In the genomic region with DNA sequence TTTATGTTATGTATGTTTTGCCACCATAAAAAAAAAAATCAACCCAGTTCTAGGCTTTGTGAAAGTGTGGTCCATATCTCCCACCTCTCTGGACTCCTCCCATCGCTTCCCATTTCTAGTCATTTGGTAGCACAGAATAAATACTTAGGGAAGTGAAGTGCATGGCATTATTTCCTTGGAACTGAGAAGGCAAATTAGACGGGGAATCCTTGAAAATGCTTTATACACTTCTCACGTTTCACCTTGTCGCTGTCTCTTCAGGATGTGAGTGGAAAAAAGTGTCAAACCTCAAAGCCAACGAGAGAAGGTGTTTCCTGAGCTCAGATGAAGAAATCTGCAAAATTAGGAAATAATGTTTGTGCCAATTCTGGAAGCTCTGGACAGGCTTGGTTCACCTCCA, we compare ENCODE assay signal across 27 cellular contexts.
"Had no signal": no experiment of that assay in that cellular context is flagged by ENCODE, and none has a peak within 500 bp of the region (broad histone marks: within the 10 kb centered on the region; RNA-seq: fewer than 3 reads in every experiment).

No MANE protein-coding gene starts in this region.

- DNase-seq: activated B cell treated with CpG ODN at 0.5 μM for 24 hours; activated CD4-positive, alpha-beta memory T cell treated with anti-CD3 and anti-CD28 coated beads for 36 hours; activated CD4-positive, alpha-beta T cell treated with anti-CD3 and anti-CD28 coated beads for 4 hours; activated CD4-positive, alpha-beta T cell treated with anti-CD3 and anti-CD28 coated beads, Interleukin-2, amount 10 ng/mL, durations not matched to agents 24 days and 14 days; activated CD4-positive, alpha-beta T cell treated with anti-CD3 and anti-CD28 coated beads, Interleukin-2, amount 50 U/mL, for 1 hour; activated CD4-positive, alpha-beta T cell treated with anti-CD3 and anti-CD28 coated beads, Interleukin-2, amount 50 U/mL, for 4 hours; activated CD4-positive, CD25-positive, alpha-beta regulatory T cell treated with anti-CD3 and anti-CD28 coated beads, Interleukin-2, amount 50 U/mL, for 72 hours; activated CD8-positive, alpha-beta memory T cell treated with anti-CD3 and anti-CD28 coated beads, Interleukin-2, amount 50 U/mL, for 4 hours; activated CD8-positive, alpha-beta T cell treated with anti-CD3 and anti-CD28 coated beads for 36 hours; activated effector memory CD4-positive, alpha-beta T cell treated with anti-CD3 and anti-CD28 coated beads, Interleukin-2, amount 50 U/mL, for 16 hours; activated gamma-delta T cell treated with Interleukin-2 at 50 U/mL for 16 hours; activated naive CD4-positive, alpha-beta T cell; activated naive CD4-positive, alpha-beta T cell treated with anti-CD3 and anti-CD28 coated beads for 36 hours; activated naive CD4-positive, alpha-beta T cell treated with anti-CD3 and anti-CD28 coated beads, Interleukin-2, amount 50 U/mL, for 16 hours; activated naive CD8-positive, alpha-beta T cell treated with anti-CD3 and anti-CD28 coated beads for 36 hours; activated T-cell treated with anti-CD3 and anti-CD28 coated beads for 4 hours; activated T-cell treated with anti-CD3 and anti-CD28 coated beads, Interleukin-2, amount 50 U/mL, for 1 hour; activated T-cell treated with anti-CD3 and anti-CD28 coated beads, Interleukin-2, amount 50 U/mL, for 4 hours; activated T-cell treated with anti-CD3 and anti-CD28 coated beads, Interleukin-2, amount 50 U/mL, for 72 hours; adrenal gland; amniotic stem cell; aorta; body of pancreas; brain microvascular endothelial cell; central memory CD4-positive, alpha-beta T cell; T-helper 2 cell; T-helper 9 cell had no signal
